In genomic region chrX:33277046-33277445, GRCh38 we compare ENCODE assay signal across 27 cellular contexts.
"Had no signal": no experiment of that assay in that cellular context is flagged by ENCODE, and none has a peak within 500 bp of the region (broad histone marks: within the 10 kb centered on the region; RNA-seq: fewer than 3 reads in every experiment).

No MANE protein-coding gene starts in this region.

- H3K4me1 Mint-ChIP-seq: immature natural killer cell; naive thymus-derived CD4-positive, alpha-beta T cell; stimulated activated memory B cell treated with anti-CD40 and anti-IgM and Interleukin-4, amounts not matched to agents 10 μg/mL and 1 μg/mL and 100 μg/mL, for 72 hours; stimulated activated naive CD8-positive, alpha-beta T cell treated with anti-CD3 and anti-CD28 coated beads, Interleukin-15, amount 100 ng/mL, for 72 hours had no signal

- H3K27me3 ChIP-seq: left lung, spleen, tibial nerve, uterus had no signal

- H3K36me3 Mint-ChIP-seq: immature natural killer cell; mesothelial cell of epicardium; naive thymus-derived CD4-positive, alpha-beta T cell; natural killer cell treated with Interleukin-12 subunit alpha and Interleukin-12 subunit beta and Interleukin-15 and Interleukin-18, amount 100 ng/mL, for 72 hours; stimulated activated memory B cell treated with anti-CD40 and anti-IgM and Interleukin-4, amounts not matched to agents 10 μg/mL and 1 μg/mL and 100 μg/mL, for 72 hours; type B pancreatic cell had no signal

- H3K27ac ChIP-seq: left lung, lower lobe of right lung, pancreas, prostate gland, spleen, tibial nerve, uterus had no signal

- H3K4me3 Mint-ChIP-seq: immature natural killer cell; mesothelial cell of epicardium; naive thymus-derived CD4-positive, alpha-beta T cell; natural killer cell treated with Interleukin-12 subunit alpha and Interleukin-12 subunit beta and Interleukin-15 and Interleukin-18, amount 100 ng/mL, for 72 hours; stimulated activated memory B cell treated with anti-CD40 and anti-IgM and Interleukin-4, amounts not matched to agents 10 μg/mL and 1 μg/mL and 100 μg/mL, for 72 hours; stimulated activated naive CD8-positive, alpha-beta T cell treated with anti-CD3 and anti-CD28 coated beads, Interleukin-15, amount 100 ng/mL, for 72 hours; type B pancreatic cell had no signal

- H3K36me3 ChIP-seq: left lung, lower lobe of right lung, pancreas, prostate gland, spleen, tibial nerve, uterus had no signal

- H3K4me3 ChIP-seq: left lung, lower lobe of right lung, pancreas, prostate gland, spleen, tibial nerve, uterus had no signal

- DNase-seq: hypothalamus; immature natural killer cell; kidney; left colon; left lung; lower lobe of right lung; mammary epithelial cell; mesendoderm; naive thymus-derived CD4-positive, alpha-beta T cell; pancreas; posterior cingulate gyrus; retina; right cardiac atrium; small intestine; spleen; stimulated activated CD4-positive, alpha-beta T cell treated with anti-CD3 and anti-CD28 coated beads, Interleukin-4, amount 100 ng/mL, for 4 hours; stimulated activated CD8-positive, alpha-beta memory T cell treated with anti-CD3 and anti-CD28 coated beads, Interleukin-4, amount 100 ng/mL, for 48 hours; stimulated activated naive CD4-positive, alpha-beta T cell treated with Interleukin-2 at 50 U/mL for 16 hours; stimulated activated naive CD8-positive, alpha-beta T cell treated with anti-CD3 and anti-CD28 coated beads, Interleukin-15, amount 100 ng/mL, for 72 hours; substantia nigra; uterus had no signal

- H3K9me3 ChIP-seq: left lung, lower lobe of right lung, pancreas, prostate gland, spleen, tibial nerve, uterus had no signal

- H3K4me1 ChIP-seq: left lung, lower lobe of right lung, pancreas, prostate gland, spleen, tibial nerve, uterus had no signal

- H3K9me3 Mint-ChIP-seq: type B pancreatic cell had no signal

- H3K27me3 Mint-ChIP-seq: naive thymus-derived CD4-positive, alpha-beta T cell; natural killer cell treated with Interleukin-12 subunit alpha and Interleukin-12 subunit beta and Interleukin-15 and Interleukin-18, amount 100 ng/mL, for 72 hours; stimulated activated memory B cell treated with anti-CD40 and anti-IgM and Interleukin-4, amounts not matched to agents 10 μg/mL and 1 μg/mL and 100 μg/mL, for 72 hours; stimulated activated naive CD8-positive, alpha-beta T cell treated with anti-CD3 and anti-CD28 coated beads, Interleukin-15, amount 100 ng/mL, for 72 hours; type B pancreatic cell had no signal

- H3K27ac Mint-ChIP-seq: immature natural killer cell; mesothelial cell of epicardium; naive thymus-derived CD4-positive, alpha-beta T cell; natural killer cell treated with Interleukin-12 subunit alpha and Interleukin-12 subunit beta and Interleukin-15 and Interleukin-18, amount 100 ng/mL, for 72 hours; stimulated activated memory B cell treated with anti-CD40 and anti-IgM and Interleukin-4, amounts not matched to agents 10 μg/mL and 1 μg/mL and 100 μg/mL, for 72 hours; stimulated activated naive CD8-positive, alpha-beta T cell treated with anti-CD3 and anti-CD28 coated beads, Interleukin-15, amount 100 ng/mL, for 72 hours; type B pancreatic cell had no signal
